Comparison of ENCODE assay signal across 22 cellular contexts in genomic region chr3:178603735-178604134, GRCh38.
A peak's percentile ranks its signal among the peaks of the same experiment; 100 is the strongest.
DNase-seq lines count a peak whose midpoint lies in the region; ATAC-seq and TF ChIP-seq lines count a peak whose summit lies in the region.
"Had no signal": no experiment of that assay in that cellular context is flagged by ENCODE, and none has a peak within 500 bp of the region (broad histone marks: within the 10 kb centered on the region; RNA-seq: fewer than 3 reads in every experiment).

No MANE protein-coding gene starts in this region.

- peak; percentile 66 for ATAC-seq in GM18505 (IDR thresholded peaks at IDR 0.05; ENCODE audit: unreplicated experiment)
- peak; percentile 61 for ATAC-seq in GM19351 (IDR thresholded peaks at IDR 0.05; ENCODE audit: unreplicated experiment)
- peak; percentile 53 for ATAC-seq in HG02798 (IDR thresholded peaks at IDR 0.05; ENCODE audit: poor library complexity, unreplicated experiment)
- ATAC-seq: effector memory CD8-positive, alpha-beta T cell; psoas muscle; SK-N-SH treated with all-trans-retinoic acid at 6 μM for 48 hours had no signal

- peak; percentile 76 for DNase-seq in NCI-H69 (lab: John Stamatoyannopoulos, UW)
- DNase-seq in NCI-H1930 (lab: John Stamatoyannopoulos, UW) = no peak
- DNase-seq in NCI-H2029 treated with DMSO at 0.1 percent for 48 hours (lab: John Stamatoyannopoulos, UW) = no peak
- no peak for DNase-seq in NCI-H1105 (lab: John Stamatoyannopoulos, UW)
- DNase-seq: activated CD4-positive, alpha-beta T cell treated with anti-CD3 and anti-CD28 coated beads, Interleukin-2, amount 50 U/mL, for 1 hour; activated naive CD4-positive, alpha-beta T cell treated with anti-CD3 and anti-CD28 coated beads, Interleukin-2, amount 10 ng/mL, durations not matched to agents 7 days and 5 days; amygdala; CD4-positive, CD25-positive, alpha-beta regulatory T cell; colonic mucosa; effector memory CD8-positive, alpha-beta T cell; foreskin melanocyte; H7; mesenchymal stem cell; NCI-H1105 treated with DMSO at 0.1 percent for 48 hours; NCI-H774; psoas muscle; T-helper 9 cell; transverse colon had no signal

- TF ChIP-seq POLR2A in GM18505 (IDR thresholded peaks at IDR 0.05; ENCODE audit: borderline replicate concordance, extremely low read depth, insufficient read depth, insufficient read length) = no peak
